In the genomic region with DNA sequence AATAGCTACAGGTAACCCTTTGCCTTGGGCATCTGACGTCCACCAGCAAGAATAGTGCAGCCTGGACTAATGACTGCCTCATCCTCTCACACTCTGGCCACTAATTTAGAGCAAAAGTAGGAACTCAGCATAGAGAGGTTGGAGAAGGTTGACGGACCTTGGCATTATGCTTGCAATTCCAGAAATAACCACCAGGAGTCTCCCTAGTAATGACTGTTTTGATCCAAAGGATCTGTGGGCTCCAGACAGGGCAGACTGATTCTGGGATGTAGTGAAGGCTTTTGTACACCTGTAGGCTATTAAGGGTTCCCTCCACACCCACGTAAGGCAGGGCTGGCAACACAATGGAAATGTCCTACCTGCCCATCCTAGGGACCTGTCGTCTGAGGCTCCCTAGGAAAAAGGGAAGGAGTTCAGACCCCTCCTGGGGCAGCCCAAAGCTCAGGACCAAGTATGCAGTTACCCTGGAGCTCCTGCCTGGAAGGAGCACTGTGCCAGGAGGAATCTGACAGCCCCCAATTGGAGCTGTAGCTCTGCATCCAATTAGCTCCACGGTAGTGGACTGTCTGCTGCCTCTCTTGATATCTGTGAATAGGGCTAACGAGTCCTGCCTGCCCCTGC, we compare ENCODE assay signal across 10 cellular contexts.
A peak's percentile ranks its signal among the peaks of the same experiment; 100 is the strongest.
DNase-seq lines count a peak whose midpoint lies in the region; ATAC-seq and TF ChIP-seq lines count a peak whose summit lies in the region.
"Had no signal": no experiment of that assay in that cellular context is flagged by ENCODE, and none has a peak within 500 bp of the region (broad histone marks: within the 10 kb centered on the region; RNA-seq: fewer than 3 reads in every experiment).

No MANE protein-coding gene starts in this region.

- H3K9ac ChIP-seq in OCI-LY3 (ENCODE audit: low read length) = no peak overlapping the region

- H3K27ac ChIP-seq in OCI-LY3 (ENCODE audit: low read length) (no peak overlapping the region), prostate gland (no peak overlapping the region)

- no peak overlapping the region for H3K4me2 ChIP-seq in OCI-LY3 (ENCODE audit: low read length)

- no peaks in the 10 kb centered on the region for H3K79me2 ChIP-seq in OCI-LY3 (ENCODE audit: low read length)

- TF ChIP-seq CTCF in OCI-LY3 (IDR thresholded peaks at IDR 0.05; ENCODE audit: low read depth, low read length) (peak; percentile 56), epithelial cell of esophagus (IDR thresholded peaks at IDR 0.05; ENCODE audit: insufficient read depth, low read depth, low read length, missing control alignments) (peak; percentile 50), prostate gland (IDR thresholded peaks at IDR 0.05) (peak in 3 of 4 experiments; percentile 25 to 52 (median 47))

- no peak for TF ChIP-seq POLR2A in prostate gland (IDR thresholded peaks at IDR 0.05)

- no peak for ATAC-seq in HG02981 (IDR thresholded peaks at IDR 0.05; ENCODE audit: unreplicated experiment)

- H3K4me1 ChIP-seq in OCI-LY3 (ENCODE audit: low read length) = no peaks in the 10 kb centered on the region
- H3K4me1 ChIP-seq in prostate gland (replicated peaks) = no peaks in the 10 kb centered on the region

- H3K27me3 ChIP-seq in OCI-LY3 (ENCODE audit: low read depth, low read length) = no peaks in the 10 kb centered on the region
- no peaks in the 10 kb centered on the region for H3K27me3 ChIP-seq in prostate gland (replicated peaks; ENCODE audit: insufficient read depth)

- no peaks in the 10 kb centered on the region for H4K20me1 ChIP-seq in OCI-LY3 (ENCODE audit: insufficient read depth, low read length)

- no peak overlapping the region for H2AFZ ChIP-seq in OCI-LY3 (ENCODE audit: low read depth, low read length)

- no peak overlapping the region for H3K4me3 ChIP-seq in OCI-LY3 (ENCODE audit: low read length)
- no peak overlapping the region for H3K4me3 ChIP-seq in epithelial cell of esophagus (ENCODE audit: low read length)
- H3K4me3 ChIP-seq in prostate gland = no peak overlapping the region

- peak; percentile 51 for DNase-seq in DMS53 (lab: John Stamatoyannopoulos, UW)
- no peak for DNase-seq in DMS53 treated with DMSO at 0.1 percent for 48 hours (lab: John Stamatoyannopoulos, UW; ENCODE audit: unreplicated experiment)
- no peak for DNase-seq in epithelial cell of esophagus (ENCODE audit: low read depth)
- no peak for DNase-seq in prostate gland (ENCODE audit: low spot score)
- DNase-seq in NCI-H1417 treated with DMSO at 0.1 percent for 48 hours (lab: John Stamatoyannopoulos, UW) = no peak
- no peak for DNase-seq in activated T-cell treated with anti-CD3 and anti-CD28 coated beads for 4 hours
- DNase-seq: activated CD4-positive, alpha-beta T cell treated with anti-CD3 and anti-CD28 coated beads, Interleukin-2, amount 10 ng/mL, durations not matched to agents 7 days and 5 days; caudate nucleus had no signal

- no peaks in the 10 kb centered on the region for H3K9me3 ChIP-seq in OCI-LY3 (ENCODE audit: insufficient read depth, low read length)
- no peaks in the 10 kb centered on the region for H3K9me3 ChIP-seq in prostate gland

- WGBS in prostate gland = 93% methylated on average over 6 of the region's 6 CpGs

- H3K36me3 ChIP-seq in OCI-LY3 (replicated peaks; ENCODE audit: low read depth, low read length) = no peaks in the 10 kb centered on the region
- no peaks in the 10 kb centered on the region for H3K36me3 ChIP-seq in prostate gland

- intact Hi-C loops in prostate gland (cut with DNase I) = no loop called here
